1 cellular context compared by ENCODE assay signal in the genomic region with DNA sequence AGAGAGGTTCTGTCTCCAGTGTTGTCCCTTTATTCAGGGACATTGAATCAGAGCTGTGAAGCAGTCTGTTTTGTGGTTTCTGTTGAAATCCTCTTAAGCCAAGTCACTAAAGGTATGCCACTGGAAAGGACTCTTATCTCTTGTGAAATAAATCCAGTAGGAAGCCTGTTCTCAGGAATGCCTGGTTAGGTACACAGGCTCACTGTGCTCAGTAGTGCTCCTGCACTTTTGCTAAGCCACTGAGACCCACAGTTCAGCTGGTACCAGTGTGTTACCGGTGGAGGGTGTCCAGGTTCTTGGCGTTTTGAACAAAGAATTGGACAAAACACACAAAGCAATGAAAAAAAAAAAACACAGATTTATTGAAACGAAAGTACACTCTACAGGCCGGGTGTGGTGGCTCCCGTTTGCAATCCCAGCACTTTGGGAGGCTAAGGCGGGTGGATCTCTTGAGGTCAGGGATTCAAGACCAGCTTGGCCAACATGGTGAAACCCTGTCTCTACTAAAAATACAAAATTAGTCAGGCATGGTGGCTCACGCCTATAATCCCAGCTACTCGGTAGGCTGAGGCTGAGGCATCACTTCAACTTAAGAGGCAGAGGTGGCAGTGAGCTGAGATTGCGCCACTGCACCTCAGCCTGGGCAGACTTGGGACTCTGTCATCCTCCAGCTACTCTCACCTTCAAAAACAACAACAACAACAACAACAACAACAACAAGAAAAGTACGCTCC.
TF ChIP-seq lines count a peak whose summit lies in the region.

No MANE protein-coding gene starts in this region.

TF ChIP-seq in H1, 55 proteins besides CTCF, POLR2A, EP300 and RAD21 (continued from another document):
- TF ChIP-seq GTF2F1 (IDR thresholded peaks at IDR 0.05; ENCODE audit: borderline replicate concordance, low read depth, low read length) (no peak), MAFK (IDR thresholded peaks at IDR 0.05; ENCODE audit: low read depth, low read length) (no peak), POLR2AphosphoS5 (IDR thresholded peaks at IDR 0.05; ENCODE audit: low read depth, low read length) (peak; percentile 33; the same call in 1 of the 2 replicates), EGR1 (IDR thresholded peaks at IDR 0.05; ENCODE audit: borderline replicate concordance, low read depth, low read length) (no peak), SUZ12 (IDR thresholded peaks at IDR 0.05; ENCODE audit: low read length) (no peak), FOSL1 (IDR thresholded peaks at IDR 0.05; ENCODE audit: insufficient read depth, low read depth, low read length) (no peak), CEBPB (IDR thresholded peaks at IDR 0.05; ENCODE audit: low read depth, low read length) (0 out of 2 replicates have a peak, but pooled peaks have one; percentile 14), EZH2 (IDR thresholded peaks at IDR 0.05; ENCODE audit: low read depth, low read length, severe bottlenecking) (no peak), POU5F1 (IDR thresholded peaks at IDR 0.05; ENCODE audit: low read depth, low read length) (no peak), JUND (IDR thresholded peaks at IDR 0.05; ENCODE audit: low read length) (no peak), HDAC2 (IDR thresholded peaks at IDR 0.05; ENCODE audit: borderline replicate concordance in 1 of 2, low read depth in 2 of 2, low read length in 2 of 2) (no peak)
